Comparison of ENCODE assay signal across 8 cellular contexts in genomic region chr6:56359201-56359899, GRCh38.
A peak's percentile ranks its signal among the peaks of the same experiment; 100 is the strongest.
DNase-seq lines count a peak whose midpoint lies in the region; ATAC-seq lines count a peak whose summit lies in the region.

No MANE protein-coding gene starts in this region.

- no peak overlapping the region for H4K8ac ChIP-seq in mesendoderm (ENCODE audit: low read depth, low read length)

- no peaks in the 10 kb centered on the region for H3K4me1 Mint-ChIP-seq in CD8-positive, alpha-beta memory T cell

- no peak overlapping the region for H3K4ac ChIP-seq in mesendoderm (ENCODE audit: low read depth, low read length)

- ATAC-seq in GM19455 (IDR thresholded peaks at IDR 0.05; ENCODE audit: unreplicated experiment) = peak; percentile 83
- peak; percentile 79 for ATAC-seq in HG03575 (IDR thresholded peaks at IDR 0.05; ENCODE audit: extremely low read depth, insufficient number of reproducible peaks, low FRiP score, unreplicated experiment)

- no peak overlapping the region for H3K4me3 Mint-ChIP-seq in CD8-positive, alpha-beta memory T cell

- H3K79me2 ChIP-seq in mesendoderm (ENCODE audit: control insufficient read depth, insufficient read depth, low read length) = no peaks in the 10 kb centered on the region

- no peak overlapping the region for H2BK15ac ChIP-seq in mesendoderm (replicated peaks; ENCODE audit: low read depth)

- no peak overlapping the region for H3K23ac ChIP-seq in mesendoderm (ENCODE audit: low read length)

- no CpG with 5 or more reads among the region's 9 CpGs for WGBS in mesendoderm (ENCODE audit: extremely low coverage, insufficient coverage, low lambda C conversion rate)

- no peak overlapping the region for H3K4me3 ChIP-seq in CD8-positive, alpha-beta memory T cell (ENCODE audit: low read length)
- no peak overlapping the region for H3K4me3 ChIP-seq in effector memory CD4-positive, alpha-beta T cell (ENCODE audit: insufficient read depth, low read depth, low read length, poor library complexity, severe bottlenecking)
- H3K4me3 ChIP-seq in mesendoderm (ENCODE audit: low read length) = no peak overlapping the region

- H3K36me3 ChIP-seq in CD8-positive, alpha-beta memory T cell (ENCODE audit: insufficient read depth, low read length) = no peaks in the 10 kb centered on the region
- H3K36me3 ChIP-seq in effector memory CD4-positive, alpha-beta T cell (ENCODE audit: control insufficient read depth, insufficient read depth, low read length) = no peaks in the 10 kb centered on the region
- no peaks in the 10 kb centered on the region for H3K36me3 ChIP-seq in mesendoderm (ENCODE audit: control insufficient read depth, insufficient read depth, low read length)

- H3K27me3 Mint-ChIP-seq in CD8-positive, alpha-beta memory T cell = no peaks in the 10 kb centered on the region

- POLR2A ChIA-PET in CD8-positive, alpha-beta memory T cell (lab: Charles Lee) = no interaction called here

- H3K4me2 ChIP-seq in mesendoderm (ENCODE audit: low read length) = no peak overlapping the region

- no peak overlapping the region for H2BK5ac ChIP-seq in mesendoderm (ENCODE audit: low read length)

- no peaks in the 10 kb centered on the region for H3K27me3 ChIP-seq in CD8-positive, alpha-beta memory T cell (ENCODE audit: insufficient read depth, low read length, poor library complexity, severe bottlenecking)
- no peaks in the 10 kb centered on the region for H3K27me3 ChIP-seq in effector memory CD4-positive, alpha-beta T cell (replicated peaks; ENCODE audit: control insufficient read depth, insufficient read depth, low read length, poor library complexity, severe bottlenecking)
- H3K27me3 ChIP-seq in mesendoderm (ENCODE audit: insufficient read depth, low read length, poor library complexity) = no peaks in the 10 kb centered on the region

- no peak overlapping the region for H3K27ac ChIP-seq in CD8-positive, alpha-beta memory T cell (ENCODE audit: low read depth, low read length)
- no peak overlapping the region for H3K27ac ChIP-seq in effector memory CD4-positive, alpha-beta T cell (ENCODE audit: insufficient read depth, low read length, poor library complexity, severe bottlenecking)
- H3K27ac ChIP-seq in mesendoderm (ENCODE audit: low read depth, low read length) = no peak overlapping the region

- H3K18ac ChIP-seq in mesendoderm (ENCODE audit: low read length) = no peak overlapping the region

- DNase-seq in CD8-positive, alpha-beta memory T cell = peak in 3 of 5 donors; percentile 8 to 47 (median 27)
- DNase-seq in NCI-H82 (lab: John Stamatoyannopoulos, UW) = peak; percentile 91
- peak; percentile 53 to 64 for DNase-seq in activated CD4-positive, alpha-beta T cell treated with anti-CD3 and anti-CD28 coated beads, Interleukin-2, amount 50 U/mL, for 48 hours
- peak; percentile 2 to 8 (median 3) for DNase-seq in effector memory CD4-positive, alpha-beta T cell
- peak; percentile 80 for DNase-seq in mesendoderm
- peak; percentile 5 to 34 for DNase-seq in stimulated activated CD8-positive, alpha-beta memory T cell treated with anti-CD3 and anti-CD28 coated beads, Interleukin-7, amount 100 ng/mL, for 4 hours (ENCODE audit: low read depth in 2 of 2)

- no peaks in the 10 kb centered on the region for H3K9me3 ChIP-seq in CD8-positive, alpha-beta memory T cell (ENCODE audit: low read length)
- no peaks in the 10 kb centered on the region for H3K9me3 ChIP-seq in effector memory CD4-positive, alpha-beta T cell (ENCODE audit: control insufficient read depth, low read length)

- no peak overlapping the region for H2AK5ac ChIP-seq in mesendoderm (ENCODE audit: low read length)

- CTCF ChIA-PET in CD8-positive, alpha-beta memory T cell (lab: Charles Lee) = no interaction called here

- no peak overlapping the region for H3K9ac ChIP-seq in mesendoderm (ENCODE audit: low read length)

- H3K4me1 ChIP-seq in CD8-positive, alpha-beta memory T cell (ENCODE audit: insufficient read depth, low read length) = no peaks in the 10 kb centered on the region
- no peaks in the 10 kb centered on the region for H3K4me1 ChIP-seq in effector memory CD4-positive, alpha-beta T cell (ENCODE audit: control insufficient read depth, insufficient read depth, low read length, poor library complexity, severe bottlenecking)
- no peaks in the 10 kb centered on the region for H3K4me1 ChIP-seq in mesendoderm (ENCODE audit: control insufficient read depth, low read depth, low read length)

- no peaks in the 10 kb centered on the region for H3K79me1 ChIP-seq in mesendoderm (ENCODE audit: low read length)

- H3K56ac ChIP-seq in mesendoderm (ENCODE audit: low read length) = no peak overlapping the region

- no peak overlapping the region for H4K5ac ChIP-seq in mesendoderm (ENCODE audit: low read length)

- H2BK120ac ChIP-seq in mesendoderm (ENCODE audit: low read depth, low read length) = no peak overlapping the region

- no peaks in the 10 kb centered on the region for H3K36me3 Mint-ChIP-seq in CD8-positive, alpha-beta memory T cell

- H3K27ac Mint-ChIP-seq in CD8-positive, alpha-beta memory T cell = no peak overlapping the region

- no peaks in the 10 kb centered on the region for H3K9me3 Mint-ChIP-seq in CD8-positive, alpha-beta memory T cell

Comparison
In these comparisons a context has a peak if more than half of its experiments do, and no peak if none do; other contexts are left out.
1. DNase-seq: peak in every context shown above with its lines; median percentile 91 in NCI-H82; 80 in mesendoderm; 58 in activated CD4-positive, alpha-beta T cell treated with anti-CD3 and anti-CD28 coated beads, Interleukin-2, amount 50 U/mL, for 48 hours; 27 in CD8-positive, alpha-beta memory T cell; 20 in stimulated activated CD8-positive, alpha-beta memory T cell treated with anti-CD3 and anti-CD28 coated beads, Interleukin-7, amount 100 ng/mL, for 4 hours; 3 in effector memory CD4-positive, alpha-beta T cell.